Comparison of ENCODE assay signal across 7 cellular contexts in genomic region chr19:15330801-15331418, GRCh38. TPM values are rescaled to one million over a fixed set of nuclear protein-coding genes. Genes with fewer than 3 reads are reported as not detected.
DNase-seq lines count a peak whose midpoint lies in the region; ATAC-seq and TF ChIP-seq lines count a peak whose summit lies in the region.

No MANE protein-coding gene starts in this region.

- ATAC-seq in GM21528 (IDR thresholded peaks at IDR 0.05; ENCODE audit: low FRiP score, unreplicated experiment) (peak; percentile 5), HG03175 (IDR thresholded peaks at IDR 0.05; ENCODE audit: unreplicated experiment) (no peak), GM18868 (IDR thresholded peaks at IDR 0.05; ENCODE audit: unreplicated experiment) (no peak)
- ATAC-seq in effector memory CD8-positive, alpha-beta T cell (replicated peaks): peak; percentile 14

- H3K4me1 Mint-ChIP-seq in effector memory CD8-positive, alpha-beta T cell (ENCODE audit: low read depth in 2 of 2): peaks cover 37 to 50% of the 10 kb centered on the region in 2 donors

- peak overlapping the region; percentile 97 for H3K27ac ChIP-seq in RWPE1

- peak overlapping the region; percentile 88 to 94 for H3K4me3 Mint-ChIP-seq in effector memory CD8-positive, alpha-beta T cell

- DNase-seq in RWPE1 (ENCODE audit: low spot score) (peak; percentile 87), myocyte (ENCODE audit: low read depth) (peak; percentile 28), NCI-H1436 (lab: John Stamatoyannopoulos, UW) (no peak)
- DNase-seq in effector memory CD8-positive, alpha-beta T cell: no peak

- no peaks in the 10 kb centered on the region for H3K27me3 Mint-ChIP-seq in effector memory CD8-positive, alpha-beta T cell

- H3K27ac Mint-ChIP-seq in effector memory CD8-positive, alpha-beta T cell: peak overlapping the region; percentile 95 to 96

- CTCF ChIA-PET in RWPE1 (lab: Yijun Ruan, JAX): interaction anchor here (0.5 kb wide), 1 partner anchor 8 kb away, joined by 6 read pairs; no protein-coding TSS in a partner anchor

- no peak for TF ChIP-seq CTCF in RWPE1 (conservative IDR thresholded peaks at IDR 0.05; ENCODE audit: low read depth)

- POLR2A ChIA-PET in RWPE1 (lab: Yijun Ruan, JAX; ENCODE audit: low non-redundant PET): no interaction called here

- H3K36me3 Mint-ChIP-seq in effector memory CD8-positive, alpha-beta T cell (ENCODE audit: insufficient read depth): peaks cover 46% of the 10 kb centered on the region

- no peaks in the 10 kb centered on the region for H3K9me3 Mint-ChIP-seq in effector memory CD8-positive, alpha-beta T cell

RNA-seq across cellular contexts. Expression of gene BRD4, which starts 1.4 kb away (rescaled TPM):
- total RNA-seq in myocyte: 18.9 and 20.7 TPM in 2 replicates
- 49.5 TPM for polyA plus RNA-seq in myocyte (2012)

RNA-seq across cellular contexts. Expression of gene AKAP8, which starts 48.7 kb away (rescaled TPM):
- 24.6 and 25.0 TPM in 2 replicates for total RNA-seq in myocyte
- polyA plus RNA-seq in myocyte (2012): 14.2 TPM

Comparison
In these comparisons a context has a peak if more than half of its experiments do, and no peak if none do; other contexts are left out.
1. ATAC-seq: peak in GM21528 (single experiment) and effector memory CD8-positive, alpha-beta T cell (single experiment); none in HG03175 (single experiment) and GM18868 (single experiment).
2. DNase-seq: peak in RWPE1 (single experiment) and myocyte (single experiment); none in effector memory CD8-positive, alpha-beta T cell (0 of 3) and NCI-H1436 (single experiment).